In genomic region chr11:42077794-42078193, GRCh38 we compare ENCODE assay signal across 33 cellular contexts.
"Had no signal": no experiment of that assay in that cellular context is flagged by ENCODE, and none has a peak within 500 bp of the region (broad histone marks: within the 10 kb centered on the region; RNA-seq: fewer than 3 reads in every experiment).

No MANE protein-coding gene starts in this region.

- FAIRE-seq: astrocyte, bronchial epithelial cell had no signal

- H3K36me3 ChIP-seq: adrenal gland, ascending aorta, brain microvascular endothelial cell, breast epithelium, cardiac muscle cell had no signal

- ATAC-seq: activated naive CD4-positive, alpha-beta T cell treated with anti-CD3 and anti-CD28 coated beads, Interleukin-2, amount 50 U/mL, for 72 hours; activated naive CD8-positive, alpha-beta T cell treated with anti-CD3 and anti-CD28 coated beads, Interleukin-2, amount 50 U/mL, for 24 hours; activated T-cell treated with anti-CD3 and anti-CD28 coated beads, Interleukin-2, amount 50 U/mL, for 4 hours; activated T-cell treated with anti-CD3 and anti-CD28 coated beads, Interleukin-2, amount 50 U/mL, for 72 hours; activated T-helper 17 cell treated with anti-CD3 and anti-CD28 coated beads, Interleukin-2, amount 50 U/mL, for 72 hours; body of pancreas had no signal

- DNase-seq: activated effector memory CD4-positive, alpha-beta T cell treated with anti-CD3 and anti-CD28 coated beads, Interleukin-2, amount 50 U/mL, for 16 hours; activated effector memory CD4-positive, alpha-beta T cell treated with Interleukin-2 at 50 U/mL for 16 hours; activated gamma-delta T cell; activated gamma-delta T cell treated with Interleukin-2 at 50 U/mL for 16 hours; activated naive CD4-positive, alpha-beta T cell; activated naive CD4-positive, alpha-beta T cell treated with anti-CD3 and anti-CD28 coated beads for 36 hours; activated naive CD4-positive, alpha-beta T cell treated with anti-CD3 and anti-CD28 coated beads, Interleukin-2, amount 10 ng/mL, durations not matched to agents 7 days and 5 days; activated naive CD4-positive, alpha-beta T cell treated with anti-CD3 and anti-CD28 coated beads, Interleukin-2, amount 50 U/mL, for 16 hours; activated naive CD8-positive, alpha-beta T cell treated with anti-CD3 and anti-CD28 coated beads for 36 hours; activated naive CD8-positive, alpha-beta T cell treated with anti-CD3 and anti-CD28 coated beads, Interleukin-2, amount 10 ng/mL, durations not matched to agents 7 days and 5 days; activated naive CD8-positive, alpha-beta T cell treated with anti-CD3 and anti-CD28 coated beads, Interleukin-2, amount 50 U/mL, for 24 hours; activated T-cell treated with anti-CD3 and anti-CD28 coated beads, Interleukin-2, amount 50 U/mL, for 1 hour; activated T-cell treated with anti-CD3 and anti-CD28 coated beads, Interleukin-2, amount 50 U/mL, for 24 hours; activated T-cell treated with anti-CD3 and anti-CD28 coated beads, Interleukin-2, amount 50 U/mL, for 4 hours; activated T-cell treated with anti-CD3 and anti-CD28 coated beads, Interleukin-2, amount 50 U/mL, for 48 hours; activated T-cell treated with anti-CD3 and anti-CD28 coated beads, Interleukin-2, amount 50 U/mL, for 72 hours; adrenal gland; amniotic stem cell; amygdala; anterior cingulate cortex; aorta; body of pancreas; brain microvascular endothelial cell; caudate nucleus; central memory CD4-positive, alpha-beta T cell; cerebellar nuclear complex had no signal

- H3K27me3 ChIP-seq: adrenal gland, ascending aorta, body of pancreas, brain microvascular endothelial cell, breast epithelium, cardiac muscle cell had no signal

- H3K27ac ChIP-seq: adrenal gland, ascending aorta, body of pancreas, brain microvascular endothelial cell, breast epithelium, cardiac muscle cell had no signal

- H3K9me3 ChIP-seq: adrenal gland, ascending aorta, body of pancreas, breast epithelium had no signal

- H3K4me1 ChIP-seq: adrenal gland, ascending aorta, body of pancreas, breast epithelium had no signal

- H3K4me3 ChIP-seq: adrenal gland, ascending aorta, body of pancreas, breast epithelium, cardiac muscle cell had no signal
